2 cellular contexts compared by ENCODE assay signal in the genomic region with DNA sequence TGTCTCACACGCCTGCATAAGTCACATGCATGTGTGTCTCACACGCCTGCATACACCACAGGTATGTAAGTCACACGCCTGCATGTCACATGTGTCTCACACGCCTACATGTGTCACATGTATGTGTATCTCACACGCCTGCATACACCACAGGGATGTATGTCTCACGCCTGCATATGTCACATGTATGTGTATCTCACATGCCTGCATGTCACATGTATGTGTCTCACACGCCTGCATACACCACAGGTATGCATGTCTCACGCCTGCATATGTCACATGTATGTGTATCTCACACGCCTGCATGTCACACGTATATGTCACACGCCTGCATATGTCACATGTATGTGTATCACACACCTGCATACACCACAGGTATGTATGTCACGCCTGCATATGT.
TF ChIP-seq lines count a peak whose summit lies in the region.

No MANE protein-coding gene starts in this region.

TF ChIP-seq in A549, 52 proteins besides CTCF, POLR2A, EP300 and RAD21:
- peak; percentile 5; the same call in 1 of the 2 replicates for TF ChIP-seq USF2 (IDR thresholded peaks at IDR 0.05)
- TF ChIP-seq HEYL (CRISPR knock-in tag; IDR thresholded peaks at IDR 0.05): no peak
- TF ChIP-seq BHLHE40 (IDR thresholded peaks at IDR 0.05; ENCODE audit: low read depth, low read length): no peak

TF ChIP-seq in H1, 55 proteins besides CTCF, POLR2A, EP300 and RAD21:
- 0 out of 2 replicates have a peak, but pooled peaks have one; percentile 44 for TF ChIP-seq POLR2AphosphoS5 (IDR thresholded peaks at IDR 0.05; ENCODE audit: low read depth, low read length)
- no peak for TF ChIP-seq ASH2L (IDR thresholded peaks at IDR 0.05; ENCODE audit: low read length)
- no peak for TF ChIP-seq JUND (IDR thresholded peaks at IDR 0.05; ENCODE audit: low read length)
- TF ChIP-seq, protein P1, sequence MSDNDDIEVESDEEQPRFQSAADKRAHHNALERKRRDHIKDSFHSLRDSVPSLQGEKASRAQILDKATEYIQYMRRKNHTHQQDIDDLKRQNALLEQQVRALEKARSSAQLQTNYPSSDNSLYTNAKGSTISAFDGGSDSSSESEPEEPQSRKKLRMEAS (IDR thresholded peaks at IDR 0.05): peak; percentile 5; the same call in 1 of the 2 replicates
TF ChIP-seq in H1: peak in this region for 2.
